In the genomic region with DNA sequence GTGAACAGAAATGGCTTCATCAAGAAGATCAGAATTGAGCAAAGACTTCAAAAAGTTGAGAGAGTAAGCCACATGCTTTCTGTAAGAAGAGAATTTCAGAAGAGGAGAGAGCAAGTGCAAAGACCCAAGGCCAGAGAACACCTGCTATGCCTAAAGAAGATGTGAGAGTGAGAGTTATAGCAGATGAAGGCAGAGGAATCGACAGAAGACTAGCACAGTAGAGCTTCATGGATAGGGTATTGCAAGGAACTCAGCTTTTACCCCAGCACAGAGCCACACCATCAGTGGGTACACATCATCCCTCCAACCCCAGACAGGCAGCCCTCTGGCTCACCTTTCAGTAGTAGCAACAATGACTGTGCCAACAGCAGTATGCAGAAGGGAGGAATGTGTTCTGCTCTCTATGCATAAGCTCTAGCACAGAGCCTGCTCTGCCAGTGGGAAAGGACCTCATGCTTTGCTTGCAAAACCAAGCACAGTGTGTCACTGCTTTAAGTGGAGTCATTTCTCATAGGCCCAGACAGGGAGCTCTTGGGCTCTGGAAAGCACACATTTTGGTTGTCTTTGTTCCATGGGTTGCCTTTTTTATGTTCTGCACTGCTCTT, we compare ENCODE assay signal across 23 cellular contexts.
A peak's percentile ranks its signal among the peaks of the same experiment; 100 is the strongest.
DNase-seq lines count a peak whose midpoint lies in the region; ATAC-seq, FAIRE-seq and TF ChIP-seq lines count a peak whose summit lies in the region.
"Had no signal": no experiment of that assay in that cellular context is flagged by ENCODE, and none has a peak within 500 bp of the region (broad histone marks: within the 10 kb centered on the region; RNA-seq: fewer than 3 reads in every experiment).

No MANE protein-coding gene starts in this region.

- H3K27me3 ChIP-seq in OCI-LY3 (ENCODE audit: low read depth, low read length) (no peaks in the 10 kb centered on the region), small intestine (ENCODE audit: control insufficient read depth in 2 of 2, insufficient read depth in 2 of 2, low read length in 2 of 2) (no peaks in the 10 kb centered on the region)
- H3K27me3 ChIP-seq: dorsolateral prefrontal cortex, heart left ventricle, sigmoid colon, vagina had no signal

- peaks cover 10% of the 10 kb centered on the region; the same call in 1 of the 2 replicates for H3K9me3 ChIP-seq in OCI-LY3 (ENCODE audit: insufficient read depth, low read length)
- H3K9me3 ChIP-seq in small intestine (ENCODE audit: control insufficient read depth, low read depth) = no peaks in the 10 kb centered on the region
- H3K9me3 ChIP-seq: A549, heart left ventricle, lower lobe of right lung, sigmoid colon, vagina had no signal

- no peaks in the 10 kb centered on the region for H4K20me1 ChIP-seq in OCI-LY3 (ENCODE audit: insufficient read depth, low read length)

- peak overlapping the region; percentile 71 for H3K27ac ChIP-seq in OCI-LY3 (ENCODE audit: low read length)
- H3K27ac ChIP-seq in small intestine (ENCODE audit: low read depth in 1 of 2, low read length in 1 of 2) = no peak overlapping the region
- no peak overlapping the region for H3K27ac ChIP-seq in caudate nucleus (ENCODE audit: low read depth, low read length)
- H3K27ac ChIP-seq: A549, C4-2B, dorsolateral prefrontal cortex, heart left ventricle, lower lobe of right lung, sigmoid colon, vagina had no signal

- DNase-seq in SIG-M5 (lab: John Stamatoyannopoulos, UW) (no peak), foreskin melanocyte (no peak), small intestine (no peak), caudate nucleus (lab: John Stamatoyannopoulos, UW) (no peak)
- DNase-seq: activated CD4-positive, CD25-positive, alpha-beta regulatory T cell; activated naive CD8-positive, alpha-beta T cell treated with anti-CD3 and anti-CD28 coated beads, Interleukin-2, amount 50 U/mL, for 24 hours; DMS153; dorsolateral prefrontal cortex; heart left ventricle; immature natural killer cell; lower lobe of right lung; NCI-H1436; sigmoid colon; substantia nigra; T-helper 17 cell had no signal

- H3K4me2 ChIP-seq in OCI-LY3 (ENCODE audit: low read length) = peak overlapping the region; percentile 35
- H3K4me2 ChIP-seq: A549 had no signal

- peaks cover 11% of the 10 kb centered on the region for H3K36me3 ChIP-seq in OCI-LY3 (replicated peaks; ENCODE audit: low read depth, low read length)
- H3K36me3 ChIP-seq in small intestine (ENCODE audit: control insufficient read depth in 2 of 2, insufficient read depth in 2 of 2, low read length in 2 of 2) = no peaks in the 10 kb centered on the region
- H3K36me3 ChIP-seq: heart left ventricle, lower lobe of right lung, sigmoid colon, vagina had no signal

- H3K4me3 ChIP-seq in OCI-LY3 (ENCODE audit: low read length) (no peak overlapping the region), small intestine (ENCODE audit: low read depth in 1 of 2, low read length in 2 of 2) (no peak overlapping the region)
- H3K4me3 ChIP-seq: A549, dorsolateral prefrontal cortex, heart left ventricle, lower lobe of right lung, sigmoid colon, vagina had no signal

- TF ChIP-seq CTCF in OCI-LY3 (IDR thresholded peaks at IDR 0.05; ENCODE audit: low read depth, low read length) = no peak

- peaks cover 67% of the 10 kb centered on the region for H3K4me1 ChIP-seq in OCI-LY3 (ENCODE audit: low read length)
- no peaks in the 10 kb centered on the region for H3K4me1 ChIP-seq in small intestine (ENCODE audit: control insufficient read depth in 2 of 2, insufficient read depth in 1 of 2, low read depth in 1 of 2, low read length in 1 of 2)
- H3K4me1 ChIP-seq: A549, heart left ventricle, lower lobe of right lung, vagina had no signal

- H3K79me2 ChIP-seq in OCI-LY3 (ENCODE audit: low read length) = no peaks in the 10 kb centered on the region

- H2AFZ ChIP-seq in OCI-LY3 (ENCODE audit: low read depth, low read length) = peak overlapping the region; percentile 59

- H3K9ac ChIP-seq in OCI-LY3 (ENCODE audit: low read length) = peak overlapping the region; percentile 7; the same call in 1 of the 2 replicates

- no peak for FAIRE-seq in small intestine (lab: Jason Lieb, UNC)
- FAIRE-seq: A549, bronchial epithelial cell had no signal

- WGBS in small intestine, 3 donors = 50 to 83% (median 81%) methylated on average over 1 of the region's 1 CpG

- peak; percentile 54 for ATAC-seq in GM18861 (IDR thresholded peaks at IDR 0.05; ENCODE audit: unreplicated experiment)
- ATAC-seq in GM21367 (IDR thresholded peaks at IDR 0.05; ENCODE audit: unreplicated experiment) = peak; percentile 44
- ATAC-seq in HG02798 (IDR thresholded peaks at IDR 0.05; ENCODE audit: poor library complexity, unreplicated experiment) = peak; percentile 73
- ATAC-seq: A549; activated naive CD8-positive, alpha-beta T cell treated with anti-CD3 and anti-CD28 coated beads, Interleukin-2, amount 50 U/mL, for 24 hours; T-helper 17 cell had no signal
